ENCODE assay signal across 16 cellular contexts in genomic region chr2:33602216-33602830, GRCh38.
"Had no signal": no experiment of that assay in that cellular context is flagged by ENCODE, and none has a peak within 500 bp of the region (broad histone marks: within the 10 kb centered on the region; RNA-seq: fewer than 3 reads in every experiment).

No MANE protein-coding gene starts in this region.

- H3K4me3 ChIP-seq: mucosa of descending colon had no signal

- ATAC-seq: activated naive CD8-positive, alpha-beta T cell treated with anti-CD3 and anti-CD28 coated beads, Interleukin-2, amount 50 U/mL, for 24 hours; activated T-cell treated with anti-CD3 and anti-CD28 coated beads, Interleukin-2, amount 50 U/mL, for 4 hours; mucosa of descending colon; natural killer cell; sciatic nerve had no signal

- H3K27me3 Mint-ChIP-seq: type B pancreatic cell had no signal

- DNase-seq: activated CD4-positive, alpha-beta T cell treated with anti-CD3 and anti-CD28 coated beads, Interleukin-2, amount 50 U/mL, for 48 hours; activated naive CD8-positive, alpha-beta T cell treated with anti-CD3 and anti-CD28 coated beads, Interleukin-2, amount 50 U/mL, for 24 hours; activated T-cell treated with anti-CD3 and anti-CD28 coated beads, Interleukin-2, amount 50 U/mL, for 4 hours; cortex of kidney; effector CD8-positive, alpha-beta T cell; immature natural killer cell; mammary epithelial cell; mucosa of descending colon; natural killer cell; nucleus accumbens; stimulated activated CD4-positive, alpha-beta T cell treated with anti-CD3 and anti-CD28 coated beads, Interleukin-12 subunit alpha, Interleukin-12 subunit beta, amount 100 ng/mL, for 4 hours; stimulated activated naive CD4-positive, alpha-beta T cell; substantia nigra; T-helper 2 cell had no signal

- H3K9me3 Mint-ChIP-seq: activated naive CD8-positive, alpha-beta T cell treated with anti-CD3 and anti-CD28 coated beads, Interleukin-2, amount 50 U/mL, for 24 hours; activated T-cell treated with anti-CD3 and anti-CD28 coated beads, Interleukin-2, amount 50 U/mL, for 4 hours; natural killer cell; type B pancreatic cell had no signal

- H3K4me3 Mint-ChIP-seq: activated naive CD8-positive, alpha-beta T cell treated with anti-CD3 and anti-CD28 coated beads, Interleukin-2, amount 50 U/mL, for 24 hours; activated T-cell treated with anti-CD3 and anti-CD28 coated beads, Interleukin-2, amount 50 U/mL, for 4 hours; immature natural killer cell; natural killer cell; type B pancreatic cell had no signal

- H3K36me3 Mint-ChIP-seq: immature natural killer cell, natural killer cell, type B pancreatic cell had no signal

- H3K27ac Mint-ChIP-seq: activated naive CD8-positive, alpha-beta T cell treated with anti-CD3 and anti-CD28 coated beads, Interleukin-2, amount 50 U/mL, for 24 hours; immature natural killer cell; natural killer cell had no signal

- H3K9me3 ChIP-seq: mucosa of descending colon had no signal
